In genomic region chr4:2241410-2242353, GRCh38 we compare ENCODE assay signal across 1 cellular context.
TF ChIP-seq lines count a peak whose summit lies in the region.

Gene HAUS3 (minus strand): TSS chr4:2242121. CDS start chr4:2240946, 1,175 bp downstream.
Gene POLN (minus strand): TSS chr4:2242121. CDS start chr4:2229231, 12,890 bp downstream.

TF ChIP-seq in GM12878, 131 proteins besides CTCF, POLR2A, EP300 and RAD21 (continued from another document and continues in another):
- TF ChIP-seq BACH1 (IDR thresholded peaks at IDR 0.05; ENCODE audit: borderline replicate concordance) (peak; percentile 63; the same call in 1 of the 2 replicates), STAT3 (IDR thresholded peaks at IDR 0.05; ENCODE audit: low read depth, low read length) (no peak), TCF12 (IDR thresholded peaks at IDR 0.05; ENCODE audit: low read depth, low read length) (no peak), ZBTB33 (IDR thresholded peaks at IDR 0.05) (no peak), SREBF1 (IDR thresholded peaks at IDR 0.05; ENCODE audit: low read length) (no peak), E2F8 (IDR thresholded peaks at IDR 0.05; ENCODE audit: low read depth, partially characterized antibody) (no peak), E2F4 (IDR thresholded peaks at IDR 0.05; ENCODE audit: low read depth, low read length) (peak; percentile 88), SP1 (IDR thresholded peaks at IDR 0.05; ENCODE audit: low read depth, low read length) (peak; percentile 42), POLR2AphosphoS5 (IDR thresholded peaks at IDR 0.05; ENCODE audit: low read length) (peak; percentile 74), ELK1 (IDR thresholded peaks at IDR 0.05; ENCODE audit: low read depth, low read length) (no peak), SKIL (IDR thresholded peaks at IDR 0.05; ENCODE audit: low read depth, poor library complexity, severe bottlenecking) (no peak), PKNOX1 (IDR thresholded peaks at IDR 0.05) (peak; percentile 88), ZNF207 (IDR thresholded peaks at IDR 0.05; ENCODE audit: borderline replicate concordance) (0 out of 2 replicates have a peak, but pooled peaks have one; percentile 19), BHLHE40 (IDR thresholded peaks at IDR 0.05; ENCODE audit: borderline replicate concordance in 1 of 2, low read depth in 2 of 2, low read length in 1 of 2) (peak in 1 of 2 experiments; percentile 38; a peak in 2 of 4 replicates), HDGF (IDR thresholded peaks at IDR 0.05) (no peak), ZBED1 (IDR thresholded peaks at IDR 0.05; ENCODE audit: borderline replicate concordance) (no peak), MLLT1 (IDR thresholded peaks at IDR 0.05) (no peak), CREB1 (IDR thresholded peaks at IDR 0.05; ENCODE audit: low read depth) (peak; percentile 6; the same call in 1 of the 2 replicates), PRDM15 (CRISPR knock-in tag; IDR thresholded peaks at IDR 0.05) (no peak), RUNX3 (IDR thresholded peaks at IDR 0.05; ENCODE audit: low read length) (no peak; the same call in 1 of the 2 replicates), LARP7 (IDR thresholded peaks at IDR 0.05) (peak; percentile 72; the same call in 1 of the 2 replicates), PBX3 (IDR thresholded peaks at IDR 0.05; ENCODE audit: insufficient replicate concordance, low read depth, low read length) (peak; percentile 33), BCL3 (IDR thresholded peaks at IDR 0.05; ENCODE audit: borderline replicate concordance, insufficient read depth, low read depth, low read length, poor library complexity, severe bottlenecking) (no peak), POLR2AphosphoS2 (IDR thresholded peaks at IDR 0.05; ENCODE audit: low read depth, low read length) (peak; percentile 55; the same call in 1 of the 2 replicates), NFIC (IDR thresholded peaks at IDR 0.05; ENCODE audit: low read depth, low read length) (no peak), SIN3A (IDR thresholded peaks at IDR 0.05; ENCODE audit: low read depth, low read length) (peak; percentile 89), SUZ12 (IDR thresholded peaks at IDR 0.05; ENCODE audit: unreplicated experiment) (no peak), BCL11A (IDR thresholded peaks at IDR 0.05; ENCODE audit: low read depth, low read length) (no peak), DPF2 (IDR thresholded peaks at IDR 0.05) (peak; percentile 34; the same call in 1 of the 2 replicates), REST (IDR thresholded peaks at IDR 0.05; ENCODE audit: low read depth, low read length) (no peak), NRF1 (conservative IDR thresholded peaks at IDR 0.05; ENCODE audit: low read depth, low read length) (peak; percentile 92), EGR1 (IDR thresholded peaks at IDR 0.05; ENCODE audit: borderline replicate concordance in 1 of 2, low read depth in 2 of 2, low read length in 2 of 2) (no peak), TAF1 (IDR thresholded peaks at IDR 0.05; ENCODE audit: borderline replicate concordance, low read depth, low read length) (peak; percentile 69; the same call in 1 of the 2 replicates)
